In the genomic region with DNA sequence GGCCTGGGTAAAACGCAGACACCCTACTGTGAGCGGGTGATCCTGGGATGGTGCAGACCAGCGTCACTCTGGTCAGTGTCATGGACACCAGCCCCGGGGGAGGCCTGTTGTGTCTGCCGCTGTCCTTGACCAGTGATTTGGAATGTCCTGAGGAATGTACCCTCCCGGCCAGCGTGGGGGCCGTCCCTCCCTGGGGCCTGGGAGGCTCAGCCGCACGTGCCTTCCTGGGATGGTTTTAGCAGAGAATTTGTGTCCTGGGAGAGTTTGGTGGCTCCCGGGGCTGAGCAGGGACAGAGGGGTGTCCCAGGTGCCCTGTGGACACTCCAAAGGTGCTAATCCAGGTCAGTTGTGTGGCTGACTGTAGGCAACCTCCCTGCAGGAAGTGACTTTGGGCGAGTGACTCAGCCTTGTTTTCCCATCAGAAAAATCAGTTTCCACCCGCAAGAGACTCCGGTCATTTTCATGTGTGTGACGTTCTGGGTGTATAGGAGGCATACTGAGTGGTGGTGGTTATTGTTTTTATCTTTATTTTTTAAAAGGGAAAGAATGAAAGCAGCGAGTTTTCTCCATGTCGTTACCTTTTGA, we compare ENCODE assay signal across 1 cellular context.
TF ChIP-seq lines count a peak whose summit lies in the region.

No MANE protein-coding gene starts in this region.

TF ChIP-seq in K562, 482 proteins besides CTCF, POLR2A, EP300 and RAD21 (continued from another document):
- TF ChIP-seq NFE2L1 (tag; IDR thresholded peaks at IDR 0.05; ENCODE audit: borderline replicate concordance, low read depth) = no peak
- TF ChIP-seq HNRNPK (IDR thresholded peaks at IDR 0.05; ENCODE audit: low read depth, low read length, poor library complexity, severe bottlenecking) = no peak
